Comparison of ENCODE assay signal across 14 cellular contexts in the genomic region with DNA sequence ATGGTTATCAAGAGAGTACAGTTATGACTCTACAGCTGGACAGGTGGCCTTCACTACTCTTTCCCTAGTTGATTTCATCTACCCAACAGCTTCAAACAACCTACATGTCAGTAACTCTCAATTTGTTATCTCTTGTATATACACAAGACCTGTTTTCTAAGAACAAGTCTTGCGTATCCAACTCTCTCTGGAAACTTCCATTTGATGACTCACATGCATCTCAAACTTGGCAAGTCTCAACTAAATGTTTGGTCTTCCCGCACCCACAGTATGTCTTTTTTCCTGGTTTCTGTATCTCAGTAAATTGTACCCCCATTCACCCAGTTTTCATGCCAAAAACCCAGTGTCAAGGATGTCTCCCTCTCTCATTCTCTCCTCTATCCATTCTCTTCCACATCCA.
"Had no signal": no experiment of that assay in that cellular context is flagged by ENCODE, and none has a peak within 500 bp of the region (broad histone marks: within the 10 kb centered on the region; RNA-seq: fewer than 3 reads in every experiment).

No MANE protein-coding gene starts in this region.

- H3K9me3 ChIP-seq: left ventricle myocardium inferior, ovary, uterus had no signal

- ATAC-seq: T-helper 17 cell had no signal

- H3K4me1 Mint-ChIP-seq: activated B cell treated with CpG ODN at 0.5 μM for 24 hours; activated CD4-positive, alpha-beta T cell treated with anti-CD3 and anti-CD28 coated beads, Interleukin-2, amount 10 ng/mL, durations not matched to agents 24 days and 14 days; brain; neural crest cell; T-helper 17 cell had no signal

- H3K27ac Mint-ChIP-seq: activated B cell treated with CpG ODN at 0.5 μM for 24 hours; activated CD4-positive, alpha-beta T cell treated with anti-CD3 and anti-CD28 coated beads, Interleukin-2, amount 10 ng/mL, durations not matched to agents 24 days and 14 days; activated naive CD4-positive, alpha-beta T cell treated with anti-CD3 and anti-CD28 coated beads for 36 hours; brain; T-helper 17 cell had no signal

- H3K27me3 Mint-ChIP-seq: activated B cell treated with CpG ODN at 0.5 μM for 24 hours; activated CD4-positive, alpha-beta T cell treated with anti-CD3 and anti-CD28 coated beads, Interleukin-2, amount 10 ng/mL, durations not matched to agents 24 days and 14 days; brain; T-helper 17 cell had no signal

- DNase-seq: activated B cell treated with CpG ODN at 0.5 μM for 24 hours; activated CD4-positive, alpha-beta T cell treated with anti-CD3 and anti-CD28 coated beads, Interleukin-2, amount 10 ng/mL, durations not matched to agents 24 days and 14 days; activated CD8-positive, alpha-beta memory T cell treated with anti-CD3 and anti-CD28 coated beads for 24 hours; activated naive CD4-positive, alpha-beta T cell treated with anti-CD3 and anti-CD28 coated beads for 36 hours; foreskin melanocyte; head of caudate nucleus; left ventricle myocardium inferior; ovary; stimulated activated CD4-positive, alpha-beta T cell treated with anti-CD3 and anti-CD28 coated beads, Interleukin-4, amount 100 ng/mL, for 24 hours; T-helper 17 cell; uterus had no signal

- H3K4me1 ChIP-seq: left ventricle myocardium inferior, uterus had no signal

- H3K27ac ChIP-seq: left ventricle myocardium inferior, ovary, uterus had no signal

- H3K4me3 ChIP-seq: left ventricle myocardium inferior, ovary, uterus had no signal

- H3K9me3 Mint-ChIP-seq: activated B cell treated with CpG ODN at 0.5 μM for 24 hours; activated CD4-positive, alpha-beta T cell treated with anti-CD3 and anti-CD28 coated beads, Interleukin-2, amount 10 ng/mL, durations not matched to agents 24 days and 14 days; activated naive CD4-positive, alpha-beta T cell treated with anti-CD3 and anti-CD28 coated beads for 36 hours; brain; neural crest cell had no signal

- H3K27me3 ChIP-seq: ovary, uterus had no signal

- FAIRE-seq: TTC549 had no signal

- H3K4me3 Mint-ChIP-seq: activated B cell treated with CpG ODN at 0.5 μM for 24 hours; activated CD4-positive, alpha-beta T cell treated with anti-CD3 and anti-CD28 coated beads, Interleukin-2, amount 10 ng/mL, durations not matched to agents 24 days and 14 days; activated naive CD4-positive, alpha-beta T cell treated with anti-CD3 and anti-CD28 coated beads for 36 hours; brain; neural crest cell; T-helper 17 cell had no signal

- H3K36me3 ChIP-seq: ovary, uterus had no signal
